In genomic region chr2:181463573-181463972, GRCh38 we compare ENCODE assay signal across 19 cellular contexts. TPM values are rescaled to one million over a fixed set of nuclear protein-coding genes. Genes with fewer than 3 reads are reported as not detected.
DNase-seq lines count a peak whose midpoint lies in the region; ATAC-seq and TF ChIP-seq lines count a peak whose summit lies in the region.
"Had no signal": no experiment of that assay in that cellular context is flagged by ENCODE, and none has a peak within 500 bp of the region (broad histone marks: within the 10 kb centered on the region; RNA-seq: fewer than 3 reads in every experiment).

No MANE protein-coding gene starts in this region.

- H3K9me3 Mint-ChIP-seq in activated T-cell treated with anti-CD3 and anti-CD28 coated beads, Interleukin-2, amount 50 U/mL, for 4 hours, result no peaks in the 10 kb centered on the region
- H3K9me3 Mint-ChIP-seq in activated naive CD8-positive, alpha-beta T cell treated with anti-CD3 and anti-CD28 coated beads, Interleukin-2, amount 50 U/mL, for 24 hours, result no peaks in the 10 kb centered on the region
- H3K9me3 Mint-ChIP-seq in stimulated activated naive B cell treated with anti-CD40 and anti-IgM and Interleukin-4, amounts not matched to agents 10 μg/mL and 1 μg/mL and 100 μg/mL, for 72 hours, result no peaks in the 10 kb centered on the region
- H3K9me3 Mint-ChIP-seq: neural progenitor cell had no signal

- peak overlapping the region; percentile 99 for H3K9ac ChIP-seq in Loucy (ENCODE audit: low read depth, low read length, poor library complexity, severe bottlenecking)
- H3K9ac ChIP-seq: neural progenitor cell had no signal

- H3K9me3 ChIP-seq in Loucy (ENCODE audit: insufficient read depth, low read depth, low read length), result no peaks in the 10 kb centered on the region
- H3K9me3 ChIP-seq in heart left ventricle, result no peaks in the 10 kb centered on the region
- H3K9me3 ChIP-seq: stomach had no signal

- no peaks in the 10 kb centered on the region for H3K9me2 ChIP-seq in Loucy (replicated peaks; ENCODE audit: low read depth, low read length)

- no peak overlapping the region for H2AFZ ChIP-seq in Loucy (ENCODE audit: low read length)
- H2AFZ ChIP-seq: neural progenitor cell had no signal

- peak overlapping the region; percentile 37 for H3K27ac Mint-ChIP-seq in activated naive CD8-positive, alpha-beta T cell treated with anti-CD3 and anti-CD28 coated beads, Interleukin-2, amount 50 U/mL, for 24 hours
- H3K27ac Mint-ChIP-seq in stimulated activated naive B cell treated with anti-CD40 and anti-IgM and Interleukin-4, amounts not matched to agents 10 μg/mL and 1 μg/mL and 100 μg/mL, for 72 hours, result peak overlapping the region; percentile 72
- H3K27ac Mint-ChIP-seq: neural progenitor cell had no signal

- TF ChIP-seq CTCF in Loucy (conservative IDR thresholded peaks at IDR 0.05; ENCODE audit: low read length) (no peak), heart left ventricle (IDR thresholded peaks at IDR 0.05) (no peak)

- no peak for TF ChIP-seq POLR2A in heart left ventricle (IDR thresholded peaks at IDR 0.05)

- H3K4me1 Mint-ChIP-seq in activated T-cell treated with anti-CD3 and anti-CD28 coated beads, Interleukin-2, amount 50 U/mL, for 4 hours (ENCODE audit: low read depth), result peaks cover 86% of the 10 kb centered on the region
- H3K4me1 Mint-ChIP-seq in activated naive CD8-positive, alpha-beta T cell treated with anti-CD3 and anti-CD28 coated beads, Interleukin-2, amount 50 U/mL, for 24 hours, result peaks cover 88% of the 10 kb centered on the region
- peaks cover 55 to 83% of the 10 kb centered on the region in 2 donors for H3K4me1 Mint-ChIP-seq in stimulated activated naive B cell treated with anti-CD40 and anti-IgM and Interleukin-4, amounts not matched to agents 10 μg/mL and 1 μg/mL and 100 μg/mL, for 72 hours
- H3K4me1 Mint-ChIP-seq: neural progenitor cell had no signal

- 87 to 90% (median 88%) methylated on average over 3 of the region's 3 CpGs for WGBS in heart left ventricle, 4 donors

- peak overlapping the region; percentile 87 for H3K4me3 ChIP-seq in Loucy (ENCODE audit: low read length, poor library complexity, severe bottlenecking)
- H3K4me3 ChIP-seq in heart left ventricle, result no peak overlapping the region
- H3K4me3 ChIP-seq: neural progenitor cell, stomach had no signal

- H3K36me3 ChIP-seq in Loucy (ENCODE audit: insufficient read depth, low read length), result peaks cover 92% of the 10 kb centered on the region
- H3K36me3 ChIP-seq in heart left ventricle, result no peaks in the 10 kb centered on the region
- H3K36me3 ChIP-seq: neural progenitor cell, stomach, WERI-Rb-1 had no signal

- H3K27me3 ChIP-seq in Loucy (ENCODE audit: insufficient read depth, low read length, poor library complexity, severe bottlenecking), result peaks cover 25% of the 10 kb centered on the region
- peaks cover 0 to 4% (median 0%) of the 10 kb centered on the region in 9 donors for H3K27me3 ChIP-seq in heart left ventricle
- H3K27me3 ChIP-seq: stomach had no signal

- H3F3A ChIP-seq in Loucy (ENCODE audit: low read depth), result peaks cover 12% of the 10 kb centered on the region; the same call in 1 of the 2 replicates

- no peak for DNase-seq in activated T-cell treated with anti-CD3 and anti-CD28 coated beads, Interleukin-2, amount 50 U/mL, for 4 hours
- DNase-seq in activated T-cell treated with anti-CD3 and anti-CD28 coated beads, Interleukin-2, amount 50 U/mL, for 48 hours, result no peak
- DNase-seq in activated naive CD8-positive, alpha-beta T cell treated with anti-CD3 and anti-CD28 coated beads, Interleukin-2, amount 50 U/mL, for 24 hours, result no peak
- DNase-seq in stimulated activated naive B cell treated with anti-CD40 and anti-IgM and Interleukin-4, amounts not matched to agents 10 μg/mL and 1 μg/mL and 100 μg/mL, for 72 hours, result no peak
- no peak for DNase-seq in cerebellar nuclear complex (lab: John Stamatoyannopoulos, UW)
- DNase-seq in heart left ventricle, result no peak
- DNase-seq: ACHN; hippocampal formation; mesendoderm; NCI-H1694 treated with DMSO at 0.1 percent for 48 hours; NCI-H226; NK-92 treated with Interleukin-12 subunit alpha and Interleukin-12 subunit beta, amount 100 ng/mL, for 24 hours; RPMI8226; stimulated activated CD4-positive, alpha-beta T cell treated with anti-CD3 and anti-CD28 coated beads, Interleukin-12 subunit alpha, Interleukin-12 subunit beta, amount 100 ng/mL, for 4 hours; stomach; WERI-Rb-1 had no signal

- H3K4me2 ChIP-seq in Loucy (ENCODE audit: low read depth, low read length, poor library complexity, severe bottlenecking), result peak overlapping the region; percentile 81
- H3K4me2 ChIP-seq: neural progenitor cell had no signal

- no peak overlapping the region for H3K27ac ChIP-seq in heart left ventricle
- H3K27ac ChIP-seq: neural progenitor cell, WERI-Rb-1 had no signal

- intact Hi-C loops in heart left ventricle (cut with DNase I), result loop anchor here in 7 of 10 donors (5.0 to 10.0 kb wide), 5 partner anchors 159 to 1339 kb away; no protein-coding TSS in a partner anchor

- H3K4me1 ChIP-seq in Loucy (ENCODE audit: insufficient read depth, low read length, poor library complexity, severe bottlenecking) (peaks cover 61% of the 10 kb centered on the region), heart left ventricle (peaks cover 0 to 53% (median 0%) of the 10 kb centered on the region in 12 donors)
- H3K4me1 ChIP-seq: neural progenitor cell had no signal

- H3K27me3 Mint-ChIP-seq in activated T-cell treated with anti-CD3 and anti-CD28 coated beads, Interleukin-2, amount 50 U/mL, for 4 hours (ENCODE audit: low read depth), result no peaks in the 10 kb centered on the region
- H3K27me3 Mint-ChIP-seq in activated naive CD8-positive, alpha-beta T cell treated with anti-CD3 and anti-CD28 coated beads, Interleukin-2, amount 50 U/mL, for 24 hours, result no peaks in the 10 kb centered on the region
- no peaks in the 10 kb centered on the region for H3K27me3 Mint-ChIP-seq in stimulated activated naive B cell treated with anti-CD40 and anti-IgM and Interleukin-4, amounts not matched to agents 10 μg/mL and 1 μg/mL and 100 μg/mL, for 72 hours

- H3K79me2 ChIP-seq in Loucy (ENCODE audit: insufficient read depth, low read length), result peaks cover 100% of the 10 kb centered on the region

- ATAC-seq in activated T-cell treated with anti-CD3 and anti-CD28 coated beads, Interleukin-2, amount 50 U/mL, for 4 hours, result no peak
- ATAC-seq in activated naive CD8-positive, alpha-beta T cell treated with anti-CD3 and anti-CD28 coated beads, Interleukin-2, amount 50 U/mL, for 24 hours, result no peak
- no peak for ATAC-seq in stimulated activated naive B cell treated with anti-CD40 and anti-IgM and Interleukin-4, amounts not matched to agents 10 μg/mL and 1 μg/mL and 100 μg/mL, for 72 hours (replicated peaks)
- no peak for ATAC-seq in heart left ventricle
- no peak for ATAC-seq in GM21526 (IDR thresholded peaks at IDR 0.05; ENCODE audit: low FRiP score, unreplicated experiment)

- peaks cover 61% of the 10 kb centered on the region for H4K20me1 ChIP-seq in Loucy (ENCODE audit: insufficient read depth, low read length, poor library complexity, severe bottlenecking)

- peak overlapping the region; percentile 36 for H3K4me3 Mint-ChIP-seq in activated T-cell treated with anti-CD3 and anti-CD28 coated beads, Interleukin-2, amount 50 U/mL, for 4 hours
- H3K4me3 Mint-ChIP-seq in activated naive CD8-positive, alpha-beta T cell treated with anti-CD3 and anti-CD28 coated beads, Interleukin-2, amount 50 U/mL, for 24 hours, result peak overlapping the region; percentile 10
- H3K4me3 Mint-ChIP-seq in stimulated activated naive B cell treated with anti-CD40 and anti-IgM and Interleukin-4, amounts not matched to agents 10 μg/mL and 1 μg/mL and 100 μg/mL, for 72 hours, result peak overlapping the region; percentile 5
- H3K4me3 Mint-ChIP-seq: neural progenitor cell had no signal

- peaks cover 18% of the 10 kb centered on the region for H3K36me3 Mint-ChIP-seq in activated T-cell treated with anti-CD3 and anti-CD28 coated beads, Interleukin-2, amount 50 U/mL, for 4 hours (ENCODE audit: insufficient read depth)
- H3K36me3 Mint-ChIP-seq in activated naive CD8-positive, alpha-beta T cell treated with anti-CD3 and anti-CD28 coated beads, Interleukin-2, amount 50 U/mL, for 24 hours (ENCODE audit: low read depth), result peaks cover 27% of the 10 kb centered on the region
- peaks cover 13 to 25% of the 10 kb centered on the region in 2 donors for H3K36me3 Mint-ChIP-seq in stimulated activated naive B cell treated with anti-CD40 and anti-IgM and Interleukin-4, amounts not matched to agents 10 μg/mL and 1 μg/mL and 100 μg/mL, for 72 hours
- H3K36me3 Mint-ChIP-seq: neural progenitor cell had no signal

RNA-seq across cellular contexts. Expression of gene ITGA4, which starts 6.4 kb away (rescaled TPM):
- total RNA-seq in activated T-cell treated with anti-CD3 and anti-CD28 coated beads, Interleukin-2, amount 50 U/mL, for 4 hours, result 10 to 100 TPM; 33.6 to 58.0 (median 45.4) TPM
- total RNA-seq in heart left ventricle, result 10 to 100 TPM in 1 of 9 donors, 1 to 10 TPM in 6, under 1 TPM in 2; 0.69 to 16.5 (median 1.8) TPM
- polyA plus RNA-seq in heart left ventricle, result under 1 TPM; 0.23 to 0.80 TPM
